1 cellular context compared by ENCODE assay signal in genomic region chr3:126616931-126617330, GRCh38.
TF ChIP-seq lines count a peak whose summit lies in the region.

No MANE protein-coding gene starts in this region.

TF ChIP-seq in IMR-90, 13 proteins besides CTCF, POLR2A, EP300 and RAD21:
- TF ChIP-seq FOS (IDR thresholded peaks at IDR 0.05; ENCODE audit: low read depth, low read length) (no peak), MAFK (IDR thresholded peaks at IDR 0.05; ENCODE audit: low read depth, low read length) (no peak), MXI1 (IDR thresholded peaks at IDR 0.05; ENCODE audit: borderline replicate concordance, low read depth, low read length) (no peak), SMC3 (IDR thresholded peaks at IDR 0.05; ENCODE audit: low read depth, low read length) (no peak), USF2 (IDR thresholded peaks at IDR 0.05; ENCODE audit: low read depth, low read length) (no peak), RFX5 (IDR thresholded peaks at IDR 0.05; ENCODE audit: low read depth, low read length) (no peak), RCOR1 (IDR thresholded peaks at IDR 0.05; ENCODE audit: insufficient replicate concordance, low read length) (no peak), BHLHE40 (IDR thresholded peaks at IDR 0.05; ENCODE audit: low read depth, low read length) (no peak), CEBPB (IDR thresholded peaks at IDR 0.05; ENCODE audit: low read depth, low read length) (no peak), MAZ (IDR thresholded peaks at IDR 0.05; ENCODE audit: borderline replicate concordance, low read depth, low read length) (no peak), NFE2L2 (IDR thresholded peaks at IDR 0.05; ENCODE audit: low read depth, low read length) (no peak), CHD1 (IDR thresholded peaks at IDR 0.05; ENCODE audit: low read depth, low read length) (no peak), ELK1 (IDR thresholded peaks at IDR 0.05; ENCODE audit: borderline replicate concordance, low read depth, low read length) (no peak)
